Comparison of ENCODE assay signal across 14 cellular contexts in genomic region chr9:136645343-136645902, GRCh38. TPM values are rescaled to one million over a fixed set of nuclear protein-coding genes. Genes with fewer than 3 reads are reported as not detected.
DNase-seq lines count a peak whose midpoint lies in the region; ATAC-seq and TF ChIP-seq lines count a peak whose summit lies in the region.
"Had no signal": no experiment of that assay in that cellular context is flagged by ENCODE, and none has a peak within 500 bp of the region (broad histone marks: within the 10 kb centered on the region; RNA-seq: fewer than 3 reads in every experiment).

No MANE protein-coding gene starts in this region.

- no peaks in the 10 kb centered on the region for H3K27me3 ChIP-seq in right lobe of liver

- H3K27ac ChIP-seq in cingulate gyrus (ENCODE audit: low read depth, low read length), result peak overlapping the region; percentile 81
- peak overlapping the region; percentile 40 to 87 (median 60) for H3K27ac ChIP-seq in right lobe of liver
- H3K27ac ChIP-seq in skin epidermis, result peak overlapping the region; percentile 24 to 91 (median 70)
- H3K27ac ChIP-seq: SJSA1 had no signal

- H3K9me3 ChIP-seq in right lobe of liver, result no peaks in the 10 kb centered on the region
- H3K9me3 ChIP-seq: SJSA1 had no signal

- ATAC-seq in right lobe of liver (peak in 1 of 4 donors; percentile 1), GM21515 (IDR thresholded peaks at IDR 0.05; ENCODE audit: unreplicated experiment) (no peak), HG03039 (IDR thresholded peaks at IDR 0.05; ENCODE audit: unreplicated experiment) (no peak), GM18867 (IDR thresholded peaks at IDR 0.05; ENCODE audit: unreplicated experiment) (no peak)

- H3K4me3 ChIP-seq in right lobe of liver (no peak overlapping the region), skin epidermis (no peak overlapping the region)
- H3K4me3 ChIP-seq: SJSA1 had no signal

- no peak for TF ChIP-seq POLR2A in right lobe of liver (IDR thresholded peaks at IDR 0.05)

- peaks cover 0 to 11% (median 4%) of the 10 kb centered on the region in 4 donors for H3K4me1 ChIP-seq in right lobe of liver

- intact Hi-C loops in right lobe of liver (cut with DNase I), result loop anchor here in 1 of 2 donors (10.0 kb wide), 1 partner anchor 301 kb away; no protein-coding TSS in a partner anchor

- DNase-seq in GDM1 (lab: John Stamatoyannopoulos, UW) (peak; percentile 42), right lobe of liver (no peak), NCI-H446 treated with DMSO at 0.1 percent for 48 hours (lab: John Stamatoyannopoulos, UW) (no peak)
- DNase-seq: activated CD4-positive, alpha-beta memory T cell treated with anti-CD3 and anti-CD28 coated beads, Interleukin-2, amount 10 ng/mL, durations not matched to agents 7 days and 5 days; islet precursor cell; naive thymus-derived CD4-positive, alpha-beta T cell; NCI-H2227 treated with DMSO at 0.1 percent for 48 hours; stimulated activated naive CD4-positive, alpha-beta T cell treated with Interleukin-2 at 50 U/mL for 16 hours had no signal

- no peak for TF ChIP-seq CTCF in right lobe of liver (IDR thresholded peaks at IDR 0.05)

- no CpG with 5 or more reads among the region's 18 CpGs for WGBS in right lobe of liver (ENCODE audit: insufficient coverage, low coverage, low lambda C conversion rate, missing lambda C conversion rate)

- H3K36me3 ChIP-seq in right lobe of liver, result no peaks in the 10 kb centered on the region
- H3K36me3 ChIP-seq: SJSA1 had no signal

RNA-seq across cellular contexts. Expression of gene EGFL7, which starts 17.3 kb away (rescaled TPM):
- total RNA-seq in right lobe of liver, result 10 to 100 TPM; 26.7 to 54.2 (median 45.8) TPM

RNA-seq across cellular contexts. Expression of gene AGPAT2, which starts 41.8 kb away (rescaled TPM):
- 100 to 1,000 TPM; 117 to 379 (median 184) TPM for total RNA-seq in right lobe of liver
